1 cellular context compared by ENCODE assay signal in the genomic region with DNA sequence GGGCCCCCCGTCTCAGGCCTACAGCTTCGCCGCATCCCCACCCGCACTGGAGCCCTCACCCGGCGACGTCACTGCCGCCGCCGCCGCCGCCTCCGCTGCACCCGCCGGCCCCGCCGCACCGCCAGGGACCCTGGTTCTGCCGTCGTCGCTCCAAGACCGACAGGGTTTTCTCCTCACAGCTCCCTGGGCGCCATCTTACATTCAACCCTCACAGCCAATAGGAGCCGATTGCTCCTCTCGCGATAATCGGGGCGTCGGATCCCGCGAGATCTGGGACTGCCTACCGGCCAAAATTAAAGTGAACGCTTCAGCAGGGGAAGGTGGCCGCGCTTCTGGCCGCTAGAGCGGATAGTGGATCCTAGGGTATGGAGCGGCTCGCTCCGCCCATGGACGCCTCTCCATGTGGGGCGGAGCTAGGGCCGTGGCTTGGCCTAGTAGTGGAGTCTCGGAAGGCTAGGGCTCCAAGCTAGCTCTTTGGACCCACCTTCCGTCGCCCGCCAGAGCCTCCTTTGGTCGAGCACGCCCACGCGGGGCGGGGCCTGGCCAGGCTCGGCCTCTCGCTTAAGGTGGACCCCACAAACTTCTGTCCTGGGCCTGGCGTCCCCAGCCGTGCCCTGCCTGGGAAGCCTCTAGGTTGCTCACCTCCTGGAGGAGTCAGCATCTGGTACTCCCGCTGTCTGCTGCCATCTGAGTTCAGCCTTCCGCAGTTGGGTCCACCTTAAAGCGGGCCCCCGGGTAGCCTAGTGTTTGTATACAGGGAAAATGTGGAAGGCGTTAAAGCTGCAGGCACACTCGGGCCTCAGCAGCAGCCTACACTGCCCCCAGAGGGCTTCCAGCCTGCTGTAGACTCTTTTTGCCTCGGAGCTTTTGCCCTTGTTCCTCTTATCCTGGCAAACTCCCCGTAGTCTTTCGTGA.
A peak's percentile ranks its signal among the peaks of the same experiment; 100 is the strongest.
TF ChIP-seq lines count a peak whose summit lies in the region.

A gene with protein sequence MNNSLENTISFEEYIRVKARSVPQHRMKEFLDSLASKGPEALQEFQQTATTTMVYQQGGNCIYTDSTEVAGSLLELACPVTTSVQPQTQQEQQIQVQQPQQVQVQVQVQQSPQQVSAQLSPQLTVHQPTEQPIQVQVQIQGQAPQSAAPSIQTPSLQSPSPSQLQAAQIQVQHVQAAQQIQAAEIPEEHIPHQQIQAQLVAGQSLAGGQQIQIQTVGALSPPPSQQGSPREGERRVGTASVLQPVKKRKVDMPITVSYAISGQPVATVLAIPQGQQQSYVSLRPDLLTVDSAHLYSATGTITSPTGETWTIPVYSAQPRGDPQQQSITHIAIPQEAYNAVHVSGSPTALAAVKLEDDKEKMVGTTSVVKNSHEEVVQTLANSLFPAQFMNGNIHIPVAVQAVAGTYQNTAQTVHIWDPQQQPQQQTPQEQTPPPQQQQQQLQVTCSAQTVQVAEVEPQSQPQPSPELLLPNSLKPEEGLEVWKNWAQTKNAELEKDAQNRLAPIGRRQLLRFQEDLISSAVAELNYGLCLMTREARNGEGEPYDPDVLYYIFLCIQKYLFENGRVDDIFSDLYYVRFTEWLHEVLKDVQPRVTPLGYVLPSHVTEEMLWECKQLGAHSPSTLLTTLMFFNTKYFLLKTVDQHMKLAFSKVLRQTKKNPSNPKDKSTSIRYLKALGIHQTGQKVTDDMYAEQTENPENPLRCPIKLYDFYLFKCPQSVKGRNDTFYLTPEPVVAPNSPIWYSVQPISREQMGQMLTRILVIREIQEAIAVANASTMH (minus strand): TSS at position 219 of the 915 bp plus-strand sequence. CDS start 17,054 bp downstream, outside the sequence.

TF ChIP-seq in HepG2, 621 proteins besides CTCF, POLR2A, EP300 and RAD21 (continued from another document and continues in another):
- TF ChIP-seq, protein P1, sequence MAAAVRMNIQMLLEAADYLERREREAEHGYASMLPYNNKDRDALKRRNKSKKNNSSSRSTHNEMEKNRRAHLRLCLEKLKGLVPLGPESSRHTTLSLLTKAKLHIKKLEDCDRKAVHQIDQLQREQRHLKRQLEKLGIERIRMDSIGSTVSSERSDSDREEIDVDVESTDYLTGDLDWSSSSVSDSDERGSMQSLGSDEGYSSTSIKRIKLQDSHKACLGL (CRISPR knock-in tag; IDR thresholded peaks at IDR 0.05) = 0 out of 2 replicates have a peak, but pooled peaks have one; percentile 29
- TF ChIP-seq MIER3 (CRISPR knock-in tag; IDR thresholded peaks at IDR 0.05; ENCODE audit: borderline replicate concordance) (0 out of 2 replicates have a peak, but pooled peaks have one; percentile 24), KDM3A (CRISPR knock-in tag; IDR thresholded peaks at IDR 0.05; ENCODE audit: low read depth) (no peak), ZKSCAN5 (CRISPR knock-in tag; IDR thresholded peaks at IDR 0.05) (0 out of 2 replicates have a peak, but pooled peaks have one; percentile 51), EHMT2 (IDR thresholded peaks at IDR 0.05; ENCODE audit: borderline replicate concordance, low read depth, low read length) (no peak), ZNF569 (CRISPR knock-in tag; IDR thresholded peaks at IDR 0.05; ENCODE audit: borderline replicate concordance) (no peak), YEATS4 (CRISPR knock-in tag; IDR thresholded peaks at IDR 0.05; ENCODE audit: borderline replicate concordance) (no peak; the same call in none of the 2 replicates), NFE2 (CRISPR knock-in tag; IDR thresholded peaks at IDR 0.05) (no peak), ZNF256 (CRISPR knock-in tag; conservative IDR thresholded peaks at IDR 0.05) (no peak), NCOR1 (IDR thresholded peaks at IDR 0.05; ENCODE audit: borderline replicate concordance, low read length) (peak; percentile 52; the same call in 1 of the 2 replicates), ZSCAN25 (CRISPR knock-in tag; IDR thresholded peaks at IDR 0.05) (0 out of 2 replicates have a peak, but pooled peaks have one; percentile 31), PAX8 (CRISPR knock-in tag; IDR thresholded peaks at IDR 0.05; ENCODE audit: borderline replicate concordance) (no peak; the same call in 1 of the 2 replicates), ZNF660 (CRISPR knock-in tag; IDR thresholded peaks at IDR 0.05; ENCODE audit: borderline replicate concordance, low read depth) (no peak), RBM22 (optimal IDR thresholded peaks at IDR 0.05; ENCODE audit: low read length) (no peak), SNAI1 (CRISPR knock-in tag; IDR thresholded peaks at IDR 0.05; ENCODE audit: borderline replicate concordance) (peak; percentile 47), MXD4 (CRISPR knock-in tag; IDR thresholded peaks at IDR 0.05) (no peak; the same call in none of the 2 replicates), ZBTB38 (CRISPR knock-in tag; IDR thresholded peaks at IDR 0.05) (peak; percentile 50), BRCA1 (CRISPR knock-in tag; IDR thresholded peaks at IDR 0.05) (no peak), ZNF354B (CRISPR knock-in tag; IDR thresholded peaks at IDR 0.05) (no peak), ZNF546 (CRISPR knock-in tag; conservative IDR thresholded peaks at IDR 0.05) (no peak), KAT7 (CRISPR knock-in tag; IDR thresholded peaks at IDR 0.05; ENCODE audit: borderline replicate concordance) (peak; percentile 68; the same call in 1 of the 2 replicates), ZNF225 (CRISPR knock-in tag; IDR thresholded peaks at IDR 0.05) (no peak), MAZ (IDR thresholded peaks at IDR 0.05; ENCODE audit: borderline replicate concordance, low read depth, low read length) (peak; percentile 44; the same call in 1 of the 2 replicates), MAZ (CRISPR knock-in tag; IDR thresholded peaks at IDR 0.05; ENCODE audit: low read depth) (peak; percentile 50; the same call in 1 of the 2 replicates), SALL2 (CRISPR knock-in tag; IDR thresholded peaks at IDR 0.05) (peak; percentile 33)
- TF ChIP-seq, protein P2, sequence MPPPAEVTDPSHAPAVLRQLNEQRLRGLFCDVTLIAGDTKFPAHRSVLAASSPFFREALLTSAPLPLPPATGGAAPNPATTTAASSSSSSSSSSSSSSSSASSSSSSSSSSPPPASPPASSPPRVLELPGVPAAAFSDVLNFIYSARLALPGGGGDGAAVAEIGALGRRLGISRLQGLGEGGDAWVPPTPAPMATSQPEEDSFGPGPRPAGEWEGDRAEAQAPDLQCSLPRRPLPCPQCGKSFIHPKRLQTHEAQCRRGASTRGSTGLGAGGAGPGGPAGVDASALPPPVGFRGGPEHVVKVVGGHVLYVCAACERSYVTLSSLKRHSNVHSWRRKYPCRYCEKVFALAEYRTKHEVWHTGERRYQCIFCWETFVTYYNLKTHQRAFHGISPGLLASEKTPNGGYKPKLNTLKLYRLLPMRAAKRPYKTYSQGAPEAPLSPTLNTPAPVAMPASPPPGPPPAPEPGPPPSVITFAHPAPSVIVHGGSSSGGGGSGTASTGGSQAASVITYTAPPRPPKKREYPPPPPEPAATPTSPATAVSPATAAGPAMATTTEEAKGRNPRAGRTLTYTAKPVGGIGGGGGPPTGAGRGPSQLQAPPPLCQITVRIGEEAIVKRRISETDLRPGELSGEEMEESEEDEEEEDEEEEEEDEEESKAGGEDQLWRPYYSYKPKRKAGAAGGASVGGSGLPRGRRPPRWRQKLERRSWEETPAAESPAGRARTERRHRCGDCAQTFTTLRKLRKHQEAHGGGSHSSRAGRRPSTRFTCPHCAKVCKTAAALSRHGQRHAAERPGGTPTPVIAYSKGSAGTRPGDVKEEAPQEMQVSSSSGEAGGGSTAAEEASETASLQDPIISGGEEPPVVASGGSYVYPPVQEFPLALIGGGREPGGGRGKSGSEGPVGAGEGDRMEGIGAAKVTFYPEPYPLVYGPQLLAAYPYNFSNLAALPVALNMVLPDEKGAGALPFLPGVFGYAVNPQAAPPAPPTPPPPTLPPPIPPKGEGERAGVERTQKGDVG (CRISPR knock-in tag; IDR thresholded peaks at IDR 0.05; ENCODE audit: borderline replicate concordance) = no peak; the same call in 1 of the 2 replicates
- TF ChIP-seq, protein P3, sequence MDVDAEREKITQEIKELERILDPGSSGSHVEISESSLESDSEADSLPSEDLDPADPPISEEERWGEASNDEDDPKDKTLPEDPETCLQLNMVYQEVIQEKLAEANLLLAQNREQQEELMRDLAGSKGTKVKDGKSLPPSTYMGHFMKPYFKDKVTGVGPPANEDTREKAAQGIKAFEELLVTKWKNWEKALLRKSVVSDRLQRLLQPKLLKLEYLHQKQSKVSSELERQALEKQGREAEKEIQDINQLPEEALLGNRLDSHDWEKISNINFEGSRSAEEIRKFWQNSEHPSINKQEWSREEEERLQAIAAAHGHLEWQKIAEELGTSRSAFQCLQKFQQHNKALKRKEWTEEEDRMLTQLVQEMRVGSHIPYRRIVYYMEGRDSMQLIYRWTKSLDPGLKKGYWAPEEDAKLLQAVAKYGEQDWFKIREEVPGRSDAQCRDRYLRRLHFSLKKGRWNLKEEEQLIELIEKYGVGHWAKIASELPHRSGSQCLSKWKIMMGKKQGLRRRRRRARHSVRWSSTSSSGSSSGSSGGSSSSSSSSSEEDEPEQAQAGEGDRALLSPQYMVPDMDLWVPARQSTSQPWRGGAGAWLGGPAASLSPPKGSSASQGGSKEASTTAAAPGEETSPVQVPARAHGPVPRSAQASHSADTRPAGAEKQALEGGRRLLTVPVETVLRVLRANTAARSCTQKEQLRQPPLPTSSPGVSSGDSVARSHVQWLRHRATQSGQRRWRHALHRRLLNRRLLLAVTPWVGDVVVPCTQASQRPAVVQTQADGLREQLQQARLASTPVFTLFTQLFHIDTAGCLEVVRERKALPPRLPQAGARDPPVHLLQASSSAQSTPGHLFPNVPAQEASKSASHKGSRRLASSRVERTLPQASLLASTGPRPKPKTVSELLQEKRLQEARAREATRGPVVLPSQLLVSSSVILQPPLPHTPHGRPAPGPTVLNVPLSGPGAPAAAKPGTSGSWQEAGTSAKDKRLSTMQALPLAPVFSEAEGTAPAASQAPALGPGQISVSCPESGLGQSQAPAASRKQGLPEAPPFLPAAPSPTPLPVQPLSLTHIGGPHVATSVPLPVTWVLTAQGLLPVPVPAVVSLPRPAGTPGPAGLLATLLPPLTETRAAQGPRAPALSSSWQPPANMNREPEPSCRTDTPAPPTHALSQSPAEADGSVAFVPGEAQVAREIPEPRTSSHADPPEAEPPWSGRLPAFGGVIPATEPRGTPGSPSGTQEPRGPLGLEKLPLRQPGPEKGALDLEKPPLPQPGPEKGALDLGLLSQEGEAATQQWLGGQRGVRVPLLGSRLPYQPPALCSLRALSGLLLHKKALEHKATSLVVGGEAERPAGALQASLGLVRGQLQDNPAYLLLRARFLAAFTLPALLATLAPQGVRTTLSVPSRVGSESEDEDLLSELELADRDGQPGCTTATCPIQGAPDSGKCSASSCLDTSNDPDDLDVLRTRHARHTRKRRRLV (CRISPR knock-in tag; IDR thresholded peaks at IDR 0.05) = 0 out of 2 replicates have a peak, but pooled peaks have one; percentile 50
- TF ChIP-seq, protein P4, sequence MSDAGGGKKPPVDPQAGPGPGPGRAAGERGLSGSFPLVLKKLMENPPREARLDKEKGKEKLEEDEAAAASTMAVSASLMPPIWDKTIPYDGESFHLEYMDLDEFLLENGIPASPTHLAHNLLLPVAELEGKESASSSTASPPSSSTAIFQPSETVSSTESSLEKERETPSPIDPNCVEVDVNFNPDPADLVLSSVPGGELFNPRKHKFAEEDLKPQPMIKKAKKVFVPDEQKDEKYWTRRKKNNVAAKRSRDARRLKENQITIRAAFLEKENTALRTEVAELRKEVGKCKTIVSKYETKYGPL (CRISPR knock-in tag; IDR thresholded peaks at IDR 0.05) = no peak
- TF ChIP-seq, protein P5, sequence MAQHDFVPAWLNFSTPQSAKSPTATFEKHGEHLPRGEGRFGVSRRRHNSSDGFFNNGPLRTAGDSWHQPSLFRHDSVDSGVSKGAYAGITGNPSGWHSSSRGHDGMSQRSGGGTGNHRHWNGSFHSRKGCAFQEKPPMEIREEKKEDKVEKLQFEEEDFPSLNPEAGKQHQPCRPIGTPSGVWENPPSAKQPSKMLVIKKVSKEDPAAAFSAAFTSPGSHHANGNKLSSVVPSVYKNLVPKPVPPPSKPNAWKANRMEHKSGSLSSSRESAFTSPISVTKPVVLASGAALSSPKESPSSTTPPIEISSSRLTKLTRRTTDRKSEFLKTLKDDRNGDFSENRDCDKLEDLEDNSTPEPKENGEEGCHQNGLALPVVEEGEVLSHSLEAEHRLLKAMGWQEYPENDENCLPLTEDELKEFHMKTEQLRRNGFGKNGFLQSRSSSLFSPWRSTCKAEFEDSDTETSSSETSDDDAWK (CRISPR knock-in tag; IDR thresholded peaks at IDR 0.05) = no peak
- TF ChIP-seq, protein P6, sequence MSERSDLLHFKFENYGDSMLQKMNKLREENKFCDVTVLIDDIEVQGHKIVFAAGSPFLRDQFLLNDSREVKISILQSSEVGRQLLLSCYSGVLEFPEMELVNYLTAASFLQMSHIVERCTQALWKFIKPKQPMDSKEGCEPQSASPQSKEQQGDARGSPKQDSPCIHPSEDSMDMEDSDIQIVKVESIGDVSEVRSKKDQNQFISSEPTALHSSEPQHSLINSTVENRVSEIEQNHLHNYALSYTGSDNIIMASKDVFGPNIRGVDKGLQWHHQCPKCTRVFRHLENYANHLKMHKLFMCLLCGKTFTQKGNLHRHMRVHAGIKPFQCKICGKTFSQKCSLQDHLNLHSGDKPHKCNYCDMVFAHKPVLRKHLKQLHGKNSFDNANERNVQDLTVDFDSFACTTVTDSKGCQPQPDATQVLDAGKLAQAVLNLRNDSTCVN (CRISPR knock-in tag; IDR thresholded peaks at IDR 0.05; ENCODE audit: borderline replicate concordance) = peak; percentile 61; the same call in 1 of the 2 replicates
- TF ChIP-seq, protein P7, sequence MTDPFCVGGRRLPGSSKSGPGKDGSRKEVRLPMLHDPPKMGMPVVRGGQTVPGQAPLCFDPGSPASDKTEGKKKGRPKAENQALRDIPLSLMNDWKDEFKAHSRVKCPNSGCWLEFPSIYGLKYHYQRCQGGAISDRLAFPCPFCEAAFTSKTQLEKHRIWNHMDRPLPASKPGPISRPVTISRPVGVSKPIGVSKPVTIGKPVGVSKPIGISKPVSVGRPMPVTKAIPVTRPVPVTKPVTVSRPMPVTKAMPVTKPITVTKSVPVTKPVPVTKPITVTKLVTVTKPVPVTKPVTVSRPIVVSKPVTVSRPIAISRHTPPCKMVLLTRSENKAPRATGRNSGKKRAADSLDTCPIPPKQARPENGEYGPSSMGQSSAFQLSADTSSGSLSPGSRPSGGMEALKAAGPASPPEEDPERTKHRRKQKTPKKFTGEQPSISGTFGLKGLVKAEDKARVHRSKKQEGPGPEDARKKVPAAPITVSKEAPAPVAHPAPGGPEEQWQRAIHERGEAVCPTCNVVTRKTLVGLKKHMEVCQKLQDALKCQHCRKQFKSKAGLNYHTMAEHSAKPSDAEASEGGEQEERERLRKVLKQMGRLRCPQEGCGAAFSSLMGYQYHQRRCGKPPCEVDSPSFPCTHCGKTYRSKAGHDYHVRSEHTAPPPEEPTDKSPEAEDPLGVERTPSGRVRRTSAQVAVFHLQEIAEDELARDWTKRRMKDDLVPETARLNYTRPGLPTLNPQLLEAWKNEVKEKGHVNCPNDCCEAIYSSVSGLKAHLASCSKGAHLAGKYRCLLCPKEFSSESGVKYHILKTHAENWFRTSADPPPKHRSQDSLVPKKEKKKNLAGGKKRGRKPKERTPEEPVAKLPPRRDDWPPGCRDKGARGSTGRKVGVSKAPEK (CRISPR knock-in tag; IDR thresholded peaks at IDR 0.05; ENCODE audit: borderline replicate concordance) = no peak
- TF ChIP-seq, protein P8, sequence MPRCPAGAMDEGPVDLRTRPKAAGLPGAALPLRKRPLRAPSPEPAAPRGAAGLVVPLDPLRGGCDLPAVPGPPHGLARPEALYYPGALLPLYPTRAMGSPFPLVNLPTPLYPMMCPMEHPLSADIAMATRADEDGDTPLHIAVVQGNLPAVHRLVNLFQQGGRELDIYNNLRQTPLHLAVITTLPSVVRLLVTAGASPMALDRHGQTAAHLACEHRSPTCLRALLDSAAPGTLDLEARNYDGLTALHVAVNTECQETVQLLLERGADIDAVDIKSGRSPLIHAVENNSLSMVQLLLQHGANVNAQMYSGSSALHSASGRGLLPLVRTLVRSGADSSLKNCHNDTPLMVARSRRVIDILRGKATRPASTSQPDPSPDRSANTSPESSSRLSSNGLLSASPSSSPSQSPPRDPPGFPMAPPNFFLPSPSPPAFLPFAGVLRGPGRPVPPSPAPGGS (CRISPR knock-in tag; IDR thresholded peaks at IDR 0.05) = no peak; the same call in 1 of the 2 replicates
